ENCODE assay signal across 1 cellular context in the genomic region with DNA sequence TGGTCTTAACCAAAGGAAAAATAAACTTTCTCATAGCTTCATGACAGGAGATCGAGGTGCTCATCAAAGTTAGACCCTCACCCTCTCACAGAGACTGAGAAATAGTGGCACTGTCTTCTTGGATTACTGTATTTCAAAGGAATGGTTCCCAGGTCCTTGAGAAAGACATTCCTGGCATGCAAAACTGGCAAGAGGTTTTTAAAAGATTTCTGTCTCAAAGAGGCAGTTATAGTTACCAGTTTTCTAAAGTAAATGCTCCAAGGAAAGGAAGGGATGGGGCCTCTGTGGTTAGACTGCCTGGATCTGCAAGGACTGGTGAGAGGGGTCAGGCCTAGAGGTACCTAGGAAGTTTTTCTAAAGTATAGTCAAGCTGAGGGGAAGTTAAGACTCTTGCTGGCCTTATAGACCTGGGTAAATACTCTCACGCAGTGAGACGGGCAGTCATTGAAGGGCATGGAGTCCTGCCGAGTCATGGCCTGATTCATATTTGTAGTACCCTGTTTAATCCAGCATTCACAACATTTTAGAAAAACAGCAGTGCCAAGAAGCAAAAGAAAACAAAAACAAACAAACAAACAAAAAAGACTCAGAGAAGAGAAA.
TF ChIP-seq lines count a peak whose summit lies in the region.

No MANE protein-coding gene starts in this region.

TF ChIP-seq in IMR-90, 13 proteins besides CTCF, POLR2A, EP300 and RAD21:
- TF ChIP-seq CHD1 (IDR thresholded peaks at IDR 0.05; ENCODE audit: low read depth, low read length), result no peak
- no peak for TF ChIP-seq BHLHE40 (IDR thresholded peaks at IDR 0.05; ENCODE audit: low read depth, low read length)
- TF ChIP-seq CEBPB (IDR thresholded peaks at IDR 0.05; ENCODE audit: low read depth, low read length), result no peak
- no peak for TF ChIP-seq NFE2L2 (IDR thresholded peaks at IDR 0.05; ENCODE audit: low read depth, low read length)
- TF ChIP-seq FOS (IDR thresholded peaks at IDR 0.05; ENCODE audit: low read depth, low read length), result no peak
- no peak for TF ChIP-seq MXI1 (IDR thresholded peaks at IDR 0.05; ENCODE audit: borderline replicate concordance, low read depth, low read length)
- no peak for TF ChIP-seq MAFK (IDR thresholded peaks at IDR 0.05; ENCODE audit: low read depth, low read length)
- TF ChIP-seq, protein P1, sequence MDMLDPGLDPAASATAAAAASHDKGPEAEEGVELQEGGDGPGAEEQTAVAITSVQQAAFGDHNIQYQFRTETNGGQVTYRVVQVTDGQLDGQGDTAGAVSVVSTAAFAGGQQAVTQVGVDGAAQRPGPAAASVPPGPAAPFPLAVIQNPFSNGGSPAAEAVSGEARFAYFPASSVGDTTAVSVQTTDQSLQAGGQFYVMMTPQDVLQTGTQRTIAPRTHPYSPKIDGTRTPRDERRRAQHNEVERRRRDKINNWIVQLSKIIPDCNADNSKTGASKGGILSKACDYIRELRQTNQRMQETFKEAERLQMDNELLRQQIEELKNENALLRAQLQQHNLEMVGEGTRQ (IDR thresholded peaks at IDR 0.05; ENCODE audit: low read depth, low read length), result no peak
- no peak for TF ChIP-seq RFX5 (IDR thresholded peaks at IDR 0.05; ENCODE audit: low read depth, low read length)
- no peak for TF ChIP-seq SMC3 (IDR thresholded peaks at IDR 0.05; ENCODE audit: low read depth, low read length)
- no peak for TF ChIP-seq RCOR1 (IDR thresholded peaks at IDR 0.05; ENCODE audit: insufficient replicate concordance, low read length)
- no peak for TF ChIP-seq MAZ (IDR thresholded peaks at IDR 0.05; ENCODE audit: borderline replicate concordance, low read depth, low read length)
- TF ChIP-seq ELK1 (IDR thresholded peaks at IDR 0.05; ENCODE audit: borderline replicate concordance, low read depth, low read length), result no peak
